Comparison of ENCODE assay signal across 29 cellular contexts in the genomic region with DNA sequence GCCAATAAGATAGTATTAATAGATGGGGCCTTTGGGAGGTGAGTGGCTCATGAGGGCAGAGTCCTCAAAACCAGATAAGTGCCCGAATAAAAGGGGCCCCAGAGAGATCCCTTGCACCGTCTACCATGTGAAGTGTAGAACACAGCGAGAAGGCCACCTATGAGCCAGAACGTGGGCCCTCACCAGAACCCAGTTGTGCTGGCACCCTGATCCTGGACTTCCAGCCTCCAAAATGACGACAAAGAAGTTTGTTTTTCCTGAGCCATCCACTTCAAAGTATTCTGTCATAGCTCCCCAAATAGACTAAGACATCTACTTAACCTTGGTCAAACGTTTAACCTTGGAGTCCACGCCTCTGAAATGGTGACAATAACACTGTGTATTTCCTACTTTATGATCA.
"Had no signal": no experiment of that assay in that cellular context is flagged by ENCODE, and none has a peak within 500 bp of the region (broad histone marks: within the 10 kb centered on the region; RNA-seq: fewer than 3 reads in every experiment).

No MANE protein-coding gene starts in this region.

- H3K27ac ChIP-seq: adrenal gland, VCaP had no signal

- H3K36me3 ChIP-seq: adrenal gland, MG63 had no signal

- DNase-seq: activated B cell treated with CpG ODN at 0.5 μM for 24 hours; activated CD4-positive, alpha-beta memory T cell treated with anti-CD3 and anti-CD28 coated beads for 36 hours; activated CD4-positive, alpha-beta T cell treated with anti-CD3 and anti-CD28 coated beads for 4 hours; activated CD4-positive, alpha-beta T cell treated with anti-CD3 and anti-CD28 coated beads, Interleukin-2, amount 50 U/mL, for 1 hour; activated CD4-positive, CD25-positive, alpha-beta regulatory T cell treated with anti-CD3 and anti-CD28 coated beads, Interleukin-2, amount 50 U/mL, for 72 hours; activated CD8-positive, alpha-beta memory T cell treated with anti-CD3 and anti-CD28 coated beads, Interleukin-2, amount 50 U/mL, for 4 hours; activated gamma-delta T cell treated with Interleukin-2 at 50 U/mL for 16 hours; activated naive CD4-positive, alpha-beta T cell treated with anti-CD3 and anti-CD28 coated beads for 36 hours; activated T-cell treated with anti-CD3 and anti-CD28 coated beads for 4 hours; activated T-cell treated with anti-CD3 and anti-CD28 coated beads, Interleukin-2, amount 50 U/mL, for 4 hours; adrenal gland; KG1; MG63; NCI-H1048; NCI-H1105 treated with DMSO at 0.1 percent for 48 hours; NCI-H1436; NCI-H1694; NCI-H1930; NCI-H2081 treated with DMSO at 0.1 percent for 48 hours; NCI-H226; NCI-H524 treated with DMSO at 0.1 percent for 48 hours; SIG-M5; SW 1271; T-helper 1 cell; T-helper 2 cell; T-helper 9 cell had no signal

- H3K27me3 ChIP-seq: adrenal gland, MG63 had no signal

- H3K9me3 ChIP-seq: adrenal gland, MG63 had no signal

- H3K4me3 ChIP-seq: adrenal gland, MG63 had no signal

- ATAC-seq: activated naive CD4-positive, alpha-beta T cell treated with anti-CD3 and anti-CD28 coated beads, Interleukin-2, amount 50 U/mL, for 72 hours; activated T-cell treated with anti-CD3 and anti-CD28 coated beads, Interleukin-2, amount 50 U/mL, for 4 hours; Right ventricle myocardium inferior had no signal
